In the genomic region with DNA sequence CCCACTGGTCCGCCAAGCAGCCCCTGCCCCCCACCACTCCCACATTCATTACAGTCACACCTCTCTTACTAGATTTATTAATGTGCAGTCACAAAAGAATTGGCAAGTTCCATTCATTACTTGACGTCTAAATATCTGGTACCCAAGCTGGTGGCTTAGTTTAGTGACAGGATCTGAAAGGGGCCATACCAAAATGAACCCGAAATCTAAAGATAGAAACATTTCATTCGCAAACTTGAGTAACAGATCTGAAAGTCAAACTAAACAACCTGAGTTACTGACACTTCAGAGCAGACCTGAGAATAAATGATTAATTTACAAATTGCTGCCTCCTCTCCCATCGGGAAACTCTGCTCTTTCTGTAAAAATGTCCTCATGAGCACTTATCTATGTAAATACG, we compare ENCODE assay signal across 28 cellular contexts.
"Had no signal": no experiment of that assay in that cellular context is flagged by ENCODE, and none has a peak within 500 bp of the region (broad histone marks: within the 10 kb centered on the region; RNA-seq: fewer than 3 reads in every experiment).

No MANE protein-coding gene starts in this region.

- H3K9me3 ChIP-seq: adrenal gland, colonic mucosa, lower lobe of right lung, mucosa of descending colon, neutrophil, thoracic aorta, uterus had no signal

- H3K27ac ChIP-seq: adrenal gland, cardiac muscle cell, colonic mucosa, lower lobe of right lung, neutrophil, skin epidermis, thoracic aorta, uterus, WERI-Rb-1 had no signal

- H3K36me3 ChIP-seq: cardiac muscle cell, colonic mucosa, neutrophil, uterus, WERI-Rb-1 had no signal

- ATAC-seq: activated CD4-positive, CD25-positive, alpha-beta regulatory T cell treated with anti-CD3 and anti-CD28 coated beads, Interleukin-2, amount 50 U/mL, for 24 hours; left lobe of liver; lower lobe of right lung; sciatic nerve; stimulated activated naive CD8-positive, alpha-beta T cell treated with anti-CD3 and anti-CD28 coated beads, Interleukin-15, Interleukin-2, amounts not matched to agents 100 U/mL and 50 U/mL, for 24 hours had no signal

- DNase-seq: activated CD4-positive, alpha-beta T cell treated with anti-CD3 and anti-CD28 coated beads for 48 hours; activated CD4-positive, alpha-beta T cell treated with anti-CD3 and anti-CD28 coated beads, Interleukin-2, amount 50 U/mL, for 48 hours; activated CD8-positive, alpha-beta memory T cell treated with anti-CD3 and anti-CD28 coated beads, Interleukin-2, amount 50 U/mL, for 4 hours; activated effector memory CD4-positive, alpha-beta T cell treated with anti-CD3 and anti-CD28 coated beads, Interleukin-2, amount 50 U/mL, for 16 hours; activated naive CD4-positive, alpha-beta T cell treated with anti-CD3 and anti-CD28 coated beads for 36 hours; activated naive CD8-positive, alpha-beta T cell treated with anti-CD3 and anti-CD28 coated beads for 36 hours; activated T-cell treated with anti-CD3 and anti-CD28 coated beads, Interleukin-2, amount 50 U/mL, for 1 hour; adrenal gland; cerebellar nuclear complex; colonic mucosa; effector memory CD4-positive, alpha-beta T cell; kidney glomerular epithelial cell; lower lobe of right lung; mesendoderm; nephron progenitor cell; stimulated activated CD4-positive, alpha-beta T cell treated with anti-CD3 and anti-CD28 coated beads, Interleukin-12 subunit alpha, Interleukin-12 subunit beta, amount 100 ng/mL, for 4 hours; stimulated activated CD4-positive, alpha-beta T cell treated with anti-CD3 and anti-CD28 coated beads, Interleukin-4, amount 100 ng/mL, for 1 hour; stimulated activated naive CD8-positive, alpha-beta T cell treated with anti-CD3 and anti-CD28 coated beads, Interleukin-15, Interleukin-2, amounts not matched to agents 100 U/mL and 50 U/mL, for 24 hours; uterus; WERI-Rb-1 had no signal

- H3K4me3 ChIP-seq: adrenal gland, cardiac muscle cell, colonic mucosa, lower lobe of right lung, mucosa of descending colon, skin epidermis, thoracic aorta, uterus had no signal

- H3K27me3 ChIP-seq: adrenal gland, cardiac muscle cell, colonic mucosa, neutrophil, uterus had no signal

- H3K4me1 ChIP-seq: adrenal gland, colonic mucosa, lower lobe of right lung, uterus had no signal
